21 cellular contexts compared by ENCODE assay signal in the genomic region with DNA sequence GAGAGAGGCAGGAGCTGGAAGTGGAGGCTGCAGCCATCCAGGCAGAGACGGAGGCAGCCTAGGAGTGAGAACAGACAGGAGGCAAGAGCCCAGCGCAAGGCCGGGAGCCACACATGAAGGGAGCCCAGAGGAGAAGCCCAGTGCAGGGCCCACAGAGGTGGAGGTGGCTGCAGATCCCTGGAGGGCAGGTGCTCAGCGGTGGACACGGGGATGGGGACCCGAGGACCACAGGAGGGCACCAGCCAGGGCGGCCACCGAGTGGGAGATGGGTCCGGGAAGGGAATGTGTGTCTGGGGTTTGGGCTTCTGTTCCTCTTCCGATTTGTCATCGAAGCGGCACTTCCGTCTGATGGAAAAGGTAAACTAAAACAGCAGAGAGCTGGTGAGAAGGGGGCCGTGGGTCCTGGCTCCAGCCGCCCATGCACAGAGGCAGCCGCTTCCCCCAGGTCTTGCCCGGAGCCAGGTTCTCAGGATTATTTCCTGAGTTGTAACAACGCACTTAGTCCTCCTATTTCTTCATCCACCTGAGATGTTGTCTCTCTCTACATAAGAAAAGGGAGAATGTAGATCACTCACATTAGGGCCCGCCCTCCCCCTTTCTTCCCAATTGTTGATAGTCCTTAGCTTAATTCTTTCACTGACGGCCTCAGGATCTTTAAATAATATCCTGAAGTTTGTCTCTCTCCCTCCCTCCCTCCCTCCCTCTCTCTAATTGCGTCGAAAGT.
A peak's percentile ranks its signal among the peaks of the same experiment; 100 is the strongest.
DNase-seq lines count a peak whose midpoint lies in the region; ATAC-seq and TF ChIP-seq lines count a peak whose summit lies in the region.
"Had no signal": no experiment of that assay in that cellular context is flagged by ENCODE, and none has a peak within 500 bp of the region (broad histone marks: within the 10 kb centered on the region; RNA-seq: fewer than 3 reads in every experiment).

No MANE protein-coding gene starts in this region.

- H3K4me1 ChIP-seq in thoracic aorta (ENCODE audit: control insufficient read depth in 1 of 2, low read depth in 2 of 2): no peaks in the 10 kb centered on the region

- no peak overlapping the region for H3K27ac Mint-ChIP-seq in activated CD8-positive, alpha-beta memory T cell treated with anti-CD3 and anti-CD28 coated beads, Interleukin-2, amount 10 ng/mL, durations not matched to agents 7 days and 5 days
- H3K27ac Mint-ChIP-seq in nephron progenitor cell: peak overlapping the region; percentile 77
- H3K27ac Mint-ChIP-seq: activated CD4-positive, alpha-beta memory T cell treated with anti-CD3 and anti-CD28 coated beads, Interleukin-2, amount 10 ng/mL, durations not matched to agents 7 days and 5 days; activated naive CD4-positive, alpha-beta T cell treated with anti-CD3 and anti-CD28 coated beads, Interleukin-2, amount 50 U/mL, for 24 hours; stimulated activated naive B cell treated with anti-CD40 and anti-IgM and Interleukin-4, amounts not matched to agents 10 μg/mL and 1 μg/mL and 100 μg/mL, for 72 hours had no signal

- no peaks in the 10 kb centered on the region for H3K27me3 ChIP-seq in thoracic aorta (replicated peaks; ENCODE audit: insufficient read depth)
- H3K27me3 ChIP-seq: MG63, transverse colon had no signal

- H3K36me3 ChIP-seq in thoracic aorta: no peaks in the 10 kb centered on the region
- H3K36me3 ChIP-seq: MG63, transverse colon had no signal

- TF ChIP-seq CTCF in coronary artery (IDR thresholded peaks at IDR 0.05) (no peak), nephron progenitor cell (IDR thresholded peaks at IDR 0.05) (no peak), thoracic aorta (IDR thresholded peaks at IDR 0.05) (no peak)

- H3K27me3 Mint-ChIP-seq in activated CD8-positive, alpha-beta memory T cell treated with anti-CD3 and anti-CD28 coated beads, Interleukin-2, amount 10 ng/mL, durations not matched to agents 7 days and 5 days: no peaks in the 10 kb centered on the region
- H3K27me3 Mint-ChIP-seq in nephron progenitor cell (ENCODE audit: low read depth, poor library complexity): peaks cover 16% of the 10 kb centered on the region
- H3K27me3 Mint-ChIP-seq: activated CD4-positive, alpha-beta memory T cell treated with anti-CD3 and anti-CD28 coated beads, Interleukin-2, amount 10 ng/mL, durations not matched to agents 7 days and 5 days had no signal

- no peaks in the 10 kb centered on the region for H3K9me3 ChIP-seq in thoracic aorta
- H3K9me3 ChIP-seq: MG63, transverse colon had no signal

- H3K4me3 Mint-ChIP-seq in activated CD8-positive, alpha-beta memory T cell treated with anti-CD3 and anti-CD28 coated beads, Interleukin-2, amount 10 ng/mL, durations not matched to agents 7 days and 5 days: no peak overlapping the region
- H3K4me3 Mint-ChIP-seq in nephron progenitor cell: no peak overlapping the region
- H3K4me3 Mint-ChIP-seq: activated CD4-positive, alpha-beta memory T cell treated with anti-CD3 and anti-CD28 coated beads, Interleukin-2, amount 10 ng/mL, durations not matched to agents 7 days and 5 days; activated naive CD4-positive, alpha-beta T cell treated with anti-CD3 and anti-CD28 coated beads, Interleukin-2, amount 50 U/mL, for 24 hours had no signal

- H3K4me3 ChIP-seq in coronary artery (peak overlapping the region; percentile 50), thoracic aorta (peak overlapping the region; percentile 41)
- H3K4me3 ChIP-seq: GM12878, MG63 had no signal

- H3K4me1 Mint-ChIP-seq in activated CD8-positive, alpha-beta memory T cell treated with anti-CD3 and anti-CD28 coated beads, Interleukin-2, amount 10 ng/mL, durations not matched to agents 7 days and 5 days: no peaks in the 10 kb centered on the region
- H3K4me1 Mint-ChIP-seq in nephron progenitor cell: peaks cover 67% of the 10 kb centered on the region
- H3K4me1 Mint-ChIP-seq: activated CD4-positive, alpha-beta memory T cell treated with anti-CD3 and anti-CD28 coated beads, Interleukin-2, amount 10 ng/mL, durations not matched to agents 7 days and 5 days had no signal

- no peaks in the 10 kb centered on the region for H3K9me3 Mint-ChIP-seq in activated CD8-positive, alpha-beta memory T cell treated with anti-CD3 and anti-CD28 coated beads, Interleukin-2, amount 10 ng/mL, durations not matched to agents 7 days and 5 days (ENCODE audit: low read depth)
- peaks cover 2% of the 10 kb centered on the region for H3K9me3 Mint-ChIP-seq in nephron progenitor cell
- H3K9me3 Mint-ChIP-seq: activated CD4-positive, alpha-beta memory T cell treated with anti-CD3 and anti-CD28 coated beads, Interleukin-2, amount 10 ng/mL, durations not matched to agents 7 days and 5 days; activated naive CD4-positive, alpha-beta T cell treated with anti-CD3 and anti-CD28 coated beads, Interleukin-2, amount 50 U/mL, for 24 hours; stimulated activated naive B cell treated with anti-CD40 and anti-IgM and Interleukin-4, amounts not matched to agents 10 μg/mL and 1 μg/mL and 100 μg/mL, for 72 hours had no signal

- H3K27ac ChIP-seq in coronary artery: no peak overlapping the region
- no peak overlapping the region for H3K27ac ChIP-seq in thoracic aorta
- H3K27ac ChIP-seq: C4-2B, transverse colon had no signal

- CTCF ChIA-PET in activated CD8-positive, alpha-beta memory T cell treated with anti-CD3 and anti-CD28 coated beads, Interleukin-2, amount 10 ng/mL, durations not matched to agents 7 days and 5 days (lab: Charles Lee): no interaction called here

- DNase-seq in activated CD8-positive, alpha-beta memory T cell treated with anti-CD3 and anti-CD28 coated beads, Interleukin-2, amount 10 ng/mL, durations not matched to agents 7 days and 5 days: peak; percentile 18
- no peak for DNase-seq in activated CD8-positive, alpha-beta memory T cell treated with anti-CD3 and anti-CD28 coated beads, Interleukin-2, amount 50 U/mL, for 48 hours
- DNase-seq in coronary artery (ENCODE audit: low spot score): peak; percentile 58
- DNase-seq in nephron progenitor cell: no peak
- DNase-seq in thoracic aorta (ENCODE audit: low spot score): no peak
- DNase-seq in hippocampal formation (lab: John Stamatoyannopoulos, UW): no peak
- DNase-seq: activated CD4-positive, alpha-beta memory T cell treated with anti-CD3 and anti-CD28 coated beads, Interleukin-2, amount 10 ng/mL, durations not matched to agents 7 days and 5 days; GF-D8; HCEC 1CT; IMR-90; kidney glomerular epithelial cell; MG63; NCI-H1694; OCI-M1; stimulated activated naive B cell treated with anti-CD40 and anti-IgM and Interleukin-4, amounts not matched to agents 10 μg/mL and 1 μg/mL and 100 μg/mL, for 72 hours; transverse colon had no signal

- ATAC-seq in activated CD8-positive, alpha-beta memory T cell treated with anti-CD3 and anti-CD28 coated beads, Interleukin-2, amount 10 ng/mL, durations not matched to agents 7 days and 5 days: no peak
- ATAC-seq in thoracic aorta (ENCODE audit: insufficient number of reproducible peaks, low FRiP score, low read depth) (no peak), HG02885 (IDR thresholded peaks at IDR 0.05; ENCODE audit: poor library complexity, unreplicated experiment) (no peak), GM19395 (IDR thresholded peaks at IDR 0.05; ENCODE audit: unreplicated experiment) (no peak)
- ATAC-seq: GM12878 had no signal

- H3K36me3 Mint-ChIP-seq in activated CD8-positive, alpha-beta memory T cell treated with anti-CD3 and anti-CD28 coated beads, Interleukin-2, amount 10 ng/mL, durations not matched to agents 7 days and 5 days: no peaks in the 10 kb centered on the region
- H3K36me3 Mint-ChIP-seq in nephron progenitor cell (ENCODE audit: low read depth): no peaks in the 10 kb centered on the region
- H3K36me3 Mint-ChIP-seq: activated naive CD4-positive, alpha-beta T cell treated with anti-CD3 and anti-CD28 coated beads, Interleukin-2, amount 50 U/mL, for 24 hours; stimulated activated naive B cell treated with anti-CD40 and anti-IgM and Interleukin-4, amounts not matched to agents 10 μg/mL and 1 μg/mL and 100 μg/mL, for 72 hours had no signal

Comparison
In these comparisons a context has a peak if more than half of its experiments do, and no peak if none do; other contexts are left out.
1. DNase-seq: peak in activated CD8-positive, alpha-beta memory T cell treated with anti-CD3 and anti-CD28 coated beads, Interleukin-2, amount 10 ng/mL, durations not matched to agents 7 days and 5 days (single experiment) and coronary artery (single experiment); none in activated CD8-positive, alpha-beta memory T cell treated with anti-CD3 and anti-CD28 coated beads, Interleukin-2, amount 50 U/mL, for 48 hours (single experiment), nephron progenitor cell (single experiment), thoracic aorta (single experiment) and hippocampal formation (0 of 2).